In genomic region chr1:184408580-184408979, GRCh38 we compare ENCODE assay signal across 15 cellular contexts. TPM values are rescaled to one million over a fixed set of nuclear protein-coding genes. Genes with fewer than 3 reads are reported as not detected.
DNase-seq lines count a peak whose midpoint lies in the region; ATAC-seq and TF ChIP-seq lines count a peak whose summit lies in the region.
"Had no signal": no experiment of that assay in that cellular context is flagged by ENCODE, and none has a peak within 500 bp of the region (broad histone marks: within the 10 kb centered on the region; RNA-seq: fewer than 3 reads in every experiment).

No MANE protein-coding gene starts in this region.

- H3K4me3 Mint-ChIP-seq in natural killer cell, result no peak overlapping the region
- H3K4me3 Mint-ChIP-seq in endothelial cell (ENCODE audit: unreplicated experiment), result no peak overlapping the region

- peak overlapping the region; percentile 76 to 85 for H3K27ac Mint-ChIP-seq in natural killer cell
- H3K27ac Mint-ChIP-seq in endothelial cell (ENCODE audit: unreplicated experiment), result no peak overlapping the region

- H3K36me3 Mint-ChIP-seq in natural killer cell, result no peaks in the 10 kb centered on the region
- H3K36me3 Mint-ChIP-seq in endothelial cell (ENCODE audit: low read depth, unreplicated experiment), result no peaks in the 10 kb centered on the region

- H3K36me3 ChIP-seq in cardiac muscle cell (no peaks in the 10 kb centered on the region), breast epithelium (no peaks in the 10 kb centered on the region)
- H3K36me3 ChIP-seq: thoracic aorta had no signal

- no peaks in the 10 kb centered on the region for H3K27me3 ChIP-seq in cardiac muscle cell
- H3K27me3 ChIP-seq in right cardiac atrium (ENCODE audit: control insufficient read depth, insufficient read depth), result no peaks in the 10 kb centered on the region
- H3K27me3 ChIP-seq in breast epithelium, result no peaks in the 10 kb centered on the region
- H3K27me3 ChIP-seq: heart left ventricle had no signal

- ATAC-seq in right cardiac atrium (no peak), natural killer cell (peak in 1 of 3 donors; percentile 15), GM21723 (IDR thresholded peaks at IDR 0.05; ENCODE audit: unreplicated experiment) (no peak), HG02763 (IDR thresholded peaks at IDR 0.05; ENCODE audit: unreplicated experiment) (no peak)
- ATAC-seq: Right ventricle myocardium inferior had no signal

- 73% methylated on average over 2 of the region's 2 CpGs for WGBS in right cardiac atrium

- peak overlapping the region; percentile 25 for H3K27ac ChIP-seq in cardiac muscle cell
- no peak overlapping the region for H3K27ac ChIP-seq in right cardiac atrium (ENCODE audit: low read length)
- peak overlapping the region; percentile 34 to 40 for H3K27ac ChIP-seq in breast epithelium
- H3K27ac ChIP-seq: thoracic aorta had no signal

- H3K4me1 Mint-ChIP-seq in natural killer cell, result peaks cover 74 to 81% of the 10 kb centered on the region in 2 donors
- peaks cover 5% of the 10 kb centered on the region for H3K4me1 Mint-ChIP-seq in endothelial cell (ENCODE audit: unreplicated experiment)

- TF ChIP-seq POLR2A in breast epithelium (IDR thresholded peaks at IDR 0.05), result no peak

- H3K27me3 Mint-ChIP-seq in natural killer cell (ENCODE audit: low read depth in 2 of 2), result no peaks in the 10 kb centered on the region
- no peaks in the 10 kb centered on the region for H3K27me3 Mint-ChIP-seq in endothelial cell (ENCODE audit: unreplicated experiment)

- intact Hi-C loops in right cardiac atrium (cut with DNase I), result no loop called here
- intact Hi-C loops in breast epithelium (cut with DNase I; ENCODE audit: low total_unique reads), result no loop called here
- intact Hi-C loops in natural killer cell (cut with micrococcal nuclease), result no loop called here

- no peaks in the 10 kb centered on the region for H3K9me3 ChIP-seq in cardiac muscle cell (ENCODE audit: low read depth)
- H3K9me3 ChIP-seq in right cardiac atrium (ENCODE audit: control insufficient read depth, low read length), result no peaks in the 10 kb centered on the region
- H3K9me3 ChIP-seq in breast epithelium, result no peaks in the 10 kb centered on the region
- H3K9me3 ChIP-seq: heart left ventricle, thoracic aorta had no signal

- H3K4me1 ChIP-seq in cardiac muscle cell (ENCODE audit: low read depth) (peaks cover 13% of the 10 kb centered on the region), right cardiac atrium (ENCODE audit: control insufficient read depth, insufficient read depth, low read length) (no peaks in the 10 kb centered on the region), breast epithelium (peaks cover 0 to 3% of the 10 kb centered on the region in 2 donors)

- TF ChIP-seq CTCF in cardiac muscle cell (IDR thresholded peaks at IDR 0.05; ENCODE audit: low read depth, low read length), result no peak
- no peak for TF ChIP-seq CTCF in breast epithelium (IDR thresholded peaks at IDR 0.05)
- no peak for TF ChIP-seq CTCF in natural killer cell (IDR thresholded peaks at IDR 0.05)
- TF ChIP-seq CTCF in endothelial cell (IDR thresholded peaks at IDR 0.05; ENCODE audit: unreplicated experiment), result no peak

- H3K4me3 ChIP-seq in cardiac muscle cell, result no peak overlapping the region
- no peak overlapping the region for H3K4me3 ChIP-seq in right cardiac atrium (ENCODE audit: low read length)
- H3K4me3 ChIP-seq in breast epithelium, result no peak overlapping the region
- H3K4me3 ChIP-seq: heart left ventricle, thoracic aorta had no signal

- H3K9me3 Mint-ChIP-seq in natural killer cell, result no peaks in the 10 kb centered on the region
- no peaks in the 10 kb centered on the region for H3K9me3 Mint-ChIP-seq in endothelial cell (ENCODE audit: unreplicated experiment)

- DNase-seq in cardiac muscle cell (ENCODE audit: low read depth in 1 of 2, low spot score in 1 of 2) (peak in 1 of 2 donors; percentile 10), right cardiac atrium (no peak), breast epithelium (ENCODE audit: low spot score in 2 of 2) (no peak), natural killer cell (no peak), kidney tubule cell (ENCODE audit: low spot score) (no peak), endothelial cell (ENCODE audit: low spot score) (no peak)
- DNase-seq: activated gamma-delta T cell treated with Interleukin-2 at 50 U/mL for 16 hours, heart left ventricle, left cardiac atrium, NCI-H1105 treated with DMSO at 0.1 percent for 48 hours, T1000 had no signal

RNA-seq across cellular contexts. Expression of gene C1orf21, which starts 21.8 kb away (rescaled TPM):
- total RNA-seq in cardiac muscle cell (8.1 and 10.9 TPM in 2 replicates), right cardiac atrium (10 to 100 TPM; 70.4 to 93.5 (median 78.9) TPM), breast epithelium (10 to 100 TPM; 31.5 to 75.7 (median 54.7) TPM), natural killer cell (100 to 1,000 TPM in 1 of 3 donors, 10 to 100 TPM in 2; 84.3 to 111 (median 88.3) TPM), endothelial cell (ENCODE audit: unreplicated experiment) (7.5 TPM)
- polyA plus RNA-seq in cardiac muscle cell (26.8 and 35.2 TPM in 2 replicates), right cardiac atrium (57.1 TPM)
